In the genomic region with DNA sequence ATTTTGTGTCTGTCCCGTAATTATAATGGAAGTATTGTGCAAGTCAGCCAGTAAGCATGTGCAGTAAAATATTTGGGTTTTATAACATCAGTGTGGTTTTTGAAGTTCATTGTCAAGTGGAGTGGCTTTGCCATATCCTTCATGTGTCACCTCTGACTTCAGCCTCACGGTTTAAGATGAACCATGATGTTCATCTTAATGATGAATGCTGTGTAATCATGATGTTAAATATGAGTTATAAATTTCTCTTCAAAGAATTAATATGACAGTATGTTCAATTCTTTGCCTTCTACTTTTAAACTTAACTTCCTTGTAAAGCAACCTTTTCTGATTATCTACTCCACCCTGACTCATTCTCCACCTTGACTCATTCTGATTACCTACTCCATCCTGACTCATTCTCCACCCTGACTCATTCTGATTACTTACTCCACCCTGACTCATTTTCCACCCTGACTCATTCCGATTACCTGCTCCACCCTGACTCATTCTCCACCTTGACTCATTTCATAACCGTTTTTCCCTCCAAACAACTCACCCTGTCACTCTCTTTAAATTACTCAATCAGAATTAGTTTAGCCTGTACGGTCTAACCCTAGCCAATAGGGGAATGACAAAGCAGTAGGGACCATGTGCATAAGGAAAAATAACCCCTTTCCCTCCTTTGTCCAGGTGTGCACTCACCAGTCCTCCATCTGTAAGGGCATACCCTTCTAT, we compare ENCODE assay signal across 9 cellular contexts. TPM values are rescaled to one million over a fixed set of nuclear protein-coding genes. Genes with fewer than 3 reads are reported as not detected.
DNase-seq lines count a peak whose midpoint lies in the region; ATAC-seq and TF ChIP-seq lines count a peak whose summit lies in the region.
"Had no signal": no experiment of that assay in that cellular context is flagged by ENCODE, and none has a peak within 500 bp of the region (broad histone marks: within the 10 kb centered on the region; RNA-seq: fewer than 3 reads in every experiment).

No MANE protein-coding gene starts in this region.

- no peak overlapping the region for H3K27ac ChIP-seq in right atrium auricular region
- H3K27ac ChIP-seq: right lobe of liver had no signal

- H3K36me3 ChIP-seq in right atrium auricular region (no peaks in the 10 kb centered on the region), kidney epithelial cell (ENCODE audit: control insufficient read depth, insufficient read depth, low read length) (no peaks in the 10 kb centered on the region)
- H3K36me3 ChIP-seq: right lobe of liver had no signal

- H3K36me3 Mint-ChIP-seq in T-helper 1 cell treated with Interleukin-12 subunit alpha and Interleukin-12 subunit beta and Interleukin-4 antibody, amounts not matched to agents 30 μg/mL and 1 μg/mL, for 36 hours (ENCODE audit: low read depth) = peaks cover 48% of the 10 kb centered on the region

- peaks cover 23% of the 10 kb centered on the region for H3K4me1 Mint-ChIP-seq in T-helper 1 cell treated with Interleukin-12 subunit alpha and Interleukin-12 subunit beta and Interleukin-4 antibody, amounts not matched to agents 30 μg/mL and 1 μg/mL, for 36 hours (ENCODE audit: low read depth)

- H3K27ac Mint-ChIP-seq in T-helper 1 cell treated with Interleukin-12 subunit alpha and Interleukin-12 subunit beta and Interleukin-4 antibody, amounts not matched to agents 30 μg/mL and 1 μg/mL, for 36 hours = peak overlapping the region; percentile 88

- H3K27me3 ChIP-seq in right atrium auricular region (no peaks in the 10 kb centered on the region), kidney epithelial cell (ENCODE audit: control insufficient read depth, insufficient read depth, low read length) (no peaks in the 10 kb centered on the region)
- H3K27me3 ChIP-seq: right lobe of liver had no signal

- peak overlapping the region; percentile 41 for H3K4me3 Mint-ChIP-seq in T-helper 1 cell treated with Interleukin-12 subunit alpha and Interleukin-12 subunit beta and Interleukin-4 antibody, amounts not matched to agents 30 μg/mL and 1 μg/mL, for 36 hours

- no peaks in the 10 kb centered on the region for H3K4me1 ChIP-seq in right atrium auricular region
- H3K4me1 ChIP-seq: right lobe of liver had no signal

- H3K9me3 Mint-ChIP-seq in T-helper 1 cell treated with Interleukin-12 subunit alpha and Interleukin-12 subunit beta and Interleukin-4 antibody, amounts not matched to agents 30 μg/mL and 1 μg/mL, for 36 hours = peaks cover 64% of the 10 kb centered on the region

- H3K9me3 ChIP-seq in right atrium auricular region = peaks cover 9 to 33% of the 10 kb centered on the region in 2 donors
- H3K9me3 ChIP-seq: right lobe of liver had no signal

- no peak for TF ChIP-seq CTCF in right atrium auricular region (IDR thresholded peaks at IDR 0.05)
- no peak for TF ChIP-seq CTCF in kidney epithelial cell (IDR thresholded peaks at IDR 0.05; ENCODE audit: insufficient read depth, low read length, poor library complexity, severe bottlenecking)

- no peak for DNase-seq in left cardiac atrium
- DNase-seq in right atrium auricular region (ENCODE audit: low spot score) = no peak
- DNase-seq in kidney epithelial cell (ENCODE audit: low read depth) = peak; percentile 86
- DNase-seq in iPS-NIHi11 (ENCODE audit: low spot score) = no peak
- DNase-seq in hippocampal formation (lab: John Stamatoyannopoulos, UW) = no peak
- no peak for DNase-seq in HuH-7.5 (ENCODE audit: low spot score)
- DNase-seq: right lobe of liver had no signal

- intact Hi-C loops in left cardiac atrium (cut with DNase I) = no loop called here

- peaks cover under 1% of the 10 kb centered on the region for H3K27me3 Mint-ChIP-seq in T-helper 1 cell treated with Interleukin-12 subunit alpha and Interleukin-12 subunit beta and Interleukin-4 antibody, amounts not matched to agents 30 μg/mL and 1 μg/mL, for 36 hours (ENCODE audit: low read depth)

- no peak overlapping the region for H3K4me3 ChIP-seq in right atrium auricular region
- no peak overlapping the region for H3K4me3 ChIP-seq in kidney epithelial cell (ENCODE audit: low read depth, low read length)
- H3K4me3 ChIP-seq: right lobe of liver had no signal

- ATAC-seq in left cardiac atrium (peak; percentile 19 to 80), HG03064 (IDR thresholded peaks at IDR 0.05; ENCODE audit: low read depth, unreplicated experiment) (peak; percentile 76)

RNA-seq across cellular contexts. Expression of gene ANKRD10, which starts 50.3 kb away (rescaled TPM):
- total RNA-seq in left cardiac atrium (10 to 100 TPM; 48.7 to 78.7 TPM), right atrium auricular region (10 to 100 TPM; 46.2 to 47.5 TPM), kidney epithelial cell (72.4 and 81.9 TPM in 2 replicates)
